ENCODE assay signal across 8 cellular contexts in the genomic region with DNA sequence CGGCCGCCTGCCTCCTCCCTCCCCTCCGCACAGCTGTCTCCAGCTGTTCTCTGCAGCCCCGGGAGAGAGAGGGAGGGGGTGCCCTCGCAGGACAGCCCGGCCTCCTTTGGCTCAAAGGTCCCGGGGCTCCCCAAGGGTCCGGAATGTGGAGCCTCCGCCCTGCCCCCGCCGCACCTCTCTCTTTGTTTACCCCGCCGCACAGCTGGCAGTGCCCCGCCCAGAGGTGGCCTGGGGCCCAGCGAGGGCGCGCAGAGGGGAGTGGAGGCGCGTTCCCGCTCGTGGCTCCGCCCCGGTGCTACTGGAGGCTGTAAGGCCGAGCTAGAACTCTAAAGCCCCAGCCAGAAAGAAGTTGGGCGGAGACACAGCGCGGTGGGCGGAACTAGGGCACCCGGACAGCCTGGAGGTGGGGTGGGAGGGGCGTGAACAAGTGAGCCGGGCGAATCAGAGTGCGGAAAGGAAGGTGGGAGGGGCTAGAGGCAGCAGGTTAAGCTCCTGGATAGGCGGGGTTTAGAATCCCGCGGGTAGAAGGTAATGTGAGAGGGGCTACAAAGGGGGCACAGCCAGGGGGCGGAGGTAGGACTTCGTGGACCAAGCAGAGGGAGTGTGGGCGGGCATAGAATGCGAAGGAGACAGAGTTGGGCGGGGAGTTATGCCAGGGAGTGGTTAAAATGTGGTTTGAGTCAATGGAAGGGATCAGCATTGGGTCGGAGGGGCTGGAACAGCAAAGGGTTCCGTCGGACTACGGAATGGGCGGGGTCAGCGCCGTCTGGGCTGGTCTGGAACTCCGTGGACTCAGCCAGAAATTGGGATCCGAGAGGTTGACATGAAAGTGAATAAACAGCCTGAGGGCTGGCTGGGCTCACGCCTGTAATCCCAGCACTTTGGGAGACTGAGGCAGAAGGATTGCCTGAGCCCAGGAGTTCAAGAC. TPM values are rescaled to one million over a fixed set of nuclear protein-coding genes. Genes with fewer than 3 reads are reported as not detected.
DNase-seq lines count a peak whose midpoint lies in the region; ATAC-seq and TF ChIP-seq lines count a peak whose summit lies in the region.

No MANE protein-coding gene starts in this region.

- H3K36me3 Mint-ChIP-seq in activated naive CD8-positive, alpha-beta T cell treated with anti-CD3 and anti-CD28 coated beads, Interleukin-2, amount 50 U/mL, for 24 hours (ENCODE audit: low read depth) = no peaks in the 10 kb centered on the region

- H3K27me3 ChIP-seq in GM06990 (replicated peaks; ENCODE audit: control insufficient read depth, insufficient read depth, low read length) = peaks cover 3% of the 10 kb centered on the region; the same call in 1 of the 2 replicates
- peaks cover 0 to 6% of the 10 kb centered on the region in 2 donors for H3K27me3 ChIP-seq in tibial nerve

- H3K27ac Mint-ChIP-seq in activated naive CD8-positive, alpha-beta T cell treated with anti-CD3 and anti-CD28 coated beads, Interleukin-2, amount 50 U/mL, for 24 hours = peak overlapping the region; percentile 81

- H3K4me1 Mint-ChIP-seq in activated naive CD8-positive, alpha-beta T cell treated with anti-CD3 and anti-CD28 coated beads, Interleukin-2, amount 50 U/mL, for 24 hours = peaks cover 68% of the 10 kb centered on the region

- peak; percentile 80 for ATAC-seq in HG02610 (IDR thresholded peaks at IDR 0.05; ENCODE audit: unreplicated experiment)
- peak; percentile 68 for ATAC-seq in activated naive CD8-positive, alpha-beta T cell treated with anti-CD3 and anti-CD28 coated beads, Interleukin-2, amount 50 U/mL, for 24 hours

- peaks cover 0 to 95% (median 71%) of the 10 kb centered on the region in 4 donors for H3K4me1 ChIP-seq in tibial nerve

- H3K27ac ChIP-seq in tibial nerve = peak overlapping the region; percentile 84 to 95 (median 92)

- WGBS in tibial nerve, 2 donors = 3 to 4% methylated on average over 47 to 51 of the region's 51 CpGs

- H3K36me3 ChIP-seq in GM06990 (ENCODE audit: control insufficient read depth, insufficient read depth, low read length) = no peaks in the 10 kb centered on the region
- no peaks in the 10 kb centered on the region for H3K36me3 ChIP-seq in tibial nerve

- DNase-seq in GM06990 (ENCODE audit: extremely low read depth, insufficient read length) (peak; percentile 95), NCI-H128 (lab: John Stamatoyannopoulos, UW; ENCODE audit: unreplicated experiment) (peak; percentile 74), SW 1271 (lab: John Stamatoyannopoulos, UW) (peak; percentile 67 to 86), cardiac septum (ENCODE audit: low spot score) (peak; percentile 97), pons (ENCODE audit: low spot score) (peak; percentile 83), tibial nerve (ENCODE audit: low spot score in 2 of 2) (peak; percentile 98 to 99)
- DNase-seq in activated naive CD8-positive, alpha-beta T cell treated with anti-CD3 and anti-CD28 coated beads, Interleukin-2, amount 50 U/mL, for 24 hours = peak; percentile 95

- peak overlapping the region; percentile 74 for H3K4me3 Mint-ChIP-seq in activated naive CD8-positive, alpha-beta T cell treated with anti-CD3 and anti-CD28 coated beads, Interleukin-2, amount 50 U/mL, for 24 hours

- intact Hi-C loops in cardiac septum (cut with DNase I) = loop anchor here (2.0 to 5.0 kb wide), 5 partner anchors 31 to 302 kb away; a partner anchor contains a TSS

- peak in 1 of 2 donors; percentile 81 for TF ChIP-seq POLR2A in tibial nerve (IDR thresholded peaks at IDR 0.05)

- no peaks in the 10 kb centered on the region for H3K9me3 Mint-ChIP-seq in activated naive CD8-positive, alpha-beta T cell treated with anti-CD3 and anti-CD28 coated beads, Interleukin-2, amount 50 U/mL, for 24 hours

- H3K27me3 Mint-ChIP-seq in activated naive CD8-positive, alpha-beta T cell treated with anti-CD3 and anti-CD28 coated beads, Interleukin-2, amount 50 U/mL, for 24 hours = peaks cover 30% of the 10 kb centered on the region

- H3K9me3 ChIP-seq in tibial nerve = no peaks in the 10 kb centered on the region

- H3K4me3 ChIP-seq in GM06990 (replicated peaks; ENCODE audit: low read depth, low read length) (peak overlapping the region; percentile 55), tibial nerve (peak overlapping the region; percentile 22 to 90 (median 56))

- peak; percentile 86 to 95 for TF ChIP-seq EP300 in tibial nerve (IDR thresholded peaks at IDR 0.05)

- TF ChIP-seq CTCF in GM06990 (IDR thresholded peaks at IDR 0.05; ENCODE audit: insufficient read depth, low read length, poor library complexity, severe bottlenecking) = peak; percentile 1
- peak in 2 of 5 experiments; percentile 6 to 45 for TF ChIP-seq CTCF in tibial nerve (IDR thresholded peaks at IDR 0.05)

RNA-seq across cellular contexts. Expression of a gene that starts 2.8 kb away (rescaled TPM):
- 216 TPM for total RNA-seq in cardiac septum
- 1,000 to 10,000 TPM in 2 of 4 donors, 100 to 1,000 TPM in 2; 851 to 1,504 (median 1,156) TPM for total RNA-seq in tibial nerve

RNA-seq across cellular contexts. Expression of a gene that starts 27.3 kb away (rescaled TPM):
- total RNA-seq in cardiac septum (28.6 TPM), tibial nerve (100 to 1,000 TPM in 1 of 4 donors, 10 to 100 TPM in 3; 40.8 to 129 (median 51.2) TPM)

Comparison
In these comparisons a context has a peak if more than half of its experiments do, and no peak if none do; other contexts are left out.
1. Peak in every context shown above with its lines: DNase-seq, ATAC-seq, H3K4me3 ChIP-seq and H3K27ac ChIP-seq.